In genomic region chr14:81519200-81519998, GRCh38 we compare ENCODE assay signal across 8 cellular contexts. TPM values are rescaled to one million over a fixed set of nuclear protein-coding genes. Genes with fewer than 3 reads are reported as not detected.
DNase-seq lines count a peak whose midpoint lies in the region; ATAC-seq and TF ChIP-seq lines count a peak whose summit lies in the region.

No MANE protein-coding gene starts in this region.

- no peak for TF ChIP-seq POLR2A in thyroid gland (IDR thresholded peaks at IDR 0.05)

- no peaks in the 10 kb centered on the region for H3K27me3 Mint-ChIP-seq in activated CD4-positive, alpha-beta memory T cell treated with anti-CD3 and anti-CD28 coated beads for 36 hours

- H3K36me3 ChIP-seq in thyroid gland: peaks cover 0 to 12% of the 10 kb centered on the region in 2 donors
- H3K36me3 ChIP-seq in tibial artery: peaks cover 28 to 57% (median 41%) of the 10 kb centered on the region in 3 donors

- H3K27me3 ChIP-seq in layer of hippocampus (ENCODE audit: control insufficient read depth, insufficient read depth, low read length) (no peaks in the 10 kb centered on the region), thyroid gland (no peaks in the 10 kb centered on the region), tibial artery (no peaks in the 10 kb centered on the region)

- no peaks in the 10 kb centered on the region for H3K9me3 ChIP-seq in thyroid gland
- no peaks in the 10 kb centered on the region for H3K9me3 ChIP-seq in tibial artery

- peak overlapping the region; percentile 76 for H3K27ac Mint-ChIP-seq in activated CD4-positive, alpha-beta memory T cell treated with anti-CD3 and anti-CD28 coated beads for 36 hours

- peak; percentile 9 for DNase-seq in activated CD4-positive, alpha-beta memory T cell treated with anti-CD3 and anti-CD28 coated beads for 36 hours
- DNase-seq in thyroid gland (no peak), cortex of kidney (lab: John Stamatoyannopoulos, UW) (no peak), tibial artery (no peak)
- DNase-seq in activated CD4-positive, CD25-positive, alpha-beta regulatory T cell (lab: John Stamatoyannopoulos, UW): no peak

- H3K4me3 ChIP-seq in thyroid gland (replicated peaks in 1 of 3): no peak overlapping the region
- no peak overlapping the region for H3K4me3 ChIP-seq in tibial artery

- H3K36me3 Mint-ChIP-seq in activated CD4-positive, alpha-beta memory T cell treated with anti-CD3 and anti-CD28 coated beads for 36 hours: peaks cover 43% of the 10 kb centered on the region

- H3K4me1 ChIP-seq in thyroid gland (peaks cover 22 to 29% of the 10 kb centered on the region in 2 donors), tibial artery (peaks cover 0 to 19% (median 8%) of the 10 kb centered on the region in 4 donors)

- no peak overlapping the region for H3K4me3 Mint-ChIP-seq in activated CD4-positive, alpha-beta memory T cell treated with anti-CD3 and anti-CD28 coated beads for 36 hours

- WGBS in thyroid gland, 2 donors: 44 to 52% methylated on average over 3 of the region's 3 CpGs

- POLR2A ChIA-PET in activated CD4-positive, alpha-beta memory T cell treated with anti-CD3 and anti-CD28 coated beads for 36 hours (lab: Charles Lee): no interaction called here

- peaks cover 39% of the 10 kb centered on the region for H3K4me1 Mint-ChIP-seq in activated CD4-positive, alpha-beta memory T cell treated with anti-CD3 and anti-CD28 coated beads for 36 hours (ENCODE audit: low read depth)

- TF ChIP-seq CTCF in thyroid gland (IDR thresholded peaks at IDR 0.05) (no peak), tibial artery (IDR thresholded peaks at IDR 0.05) (no peak)

- H3K27ac ChIP-seq in layer of hippocampus (ENCODE audit: low read depth, low read length) (peak overlapping the region; percentile 68), thyroid gland (peak overlapping the region; percentile 13 to 42 (median 20)), tibial artery (no peak overlapping the region)

- H3K9me3 Mint-ChIP-seq in activated CD4-positive, alpha-beta memory T cell treated with anti-CD3 and anti-CD28 coated beads for 36 hours: no peaks in the 10 kb centered on the region

- intact Hi-C loops in activated CD4-positive, alpha-beta memory T cell treated with anti-CD3 and anti-CD28 coated beads for 36 hours (cut with micrococcal nuclease): no loop called here
- intact Hi-C loops in thyroid gland (cut with DNase I): no loop called here
- intact Hi-C loops in tibial artery (cut with DNase I; ENCODE audit: low total_unique reads): no loop called here

- CTCF ChIA-PET in activated CD4-positive, alpha-beta memory T cell treated with anti-CD3 and anti-CD28 coated beads for 36 hours (lab: Charles Lee): no interaction called here

- ATAC-seq in GM19351 (IDR thresholded peaks at IDR 0.05; ENCODE audit: unreplicated experiment): peak; percentile 74
- peak; percentile 79 for ATAC-seq in HG03097 (IDR thresholded peaks at IDR 0.05; ENCODE audit: low FRiP score, unreplicated experiment)

RNA-seq across cellular contexts. Expression of gene SEL1L, which starts 14.3 kb away (rescaled TPM):
- 10 to 100 TPM; 49.0 to 50.2 TPM for total RNA-seq in activated CD4-positive, alpha-beta memory T cell treated with anti-CD3 and anti-CD28 coated beads for 36 hours
- 10 to 100 TPM; 65.4 to 96.2 (median 89.6) TPM for total RNA-seq in thyroid gland

Comparison
In these comparisons a context has a peak if more than half of its experiments do, and no peak if none do; other contexts are left out.
1. H3K27ac ChIP-seq: peak in layer of hippocampus (single experiment) and thyroid gland (3 of 3); none in tibial artery (0 of 2).